Comparison of ENCODE assay signal across 8 cellular contexts in the genomic region with DNA sequence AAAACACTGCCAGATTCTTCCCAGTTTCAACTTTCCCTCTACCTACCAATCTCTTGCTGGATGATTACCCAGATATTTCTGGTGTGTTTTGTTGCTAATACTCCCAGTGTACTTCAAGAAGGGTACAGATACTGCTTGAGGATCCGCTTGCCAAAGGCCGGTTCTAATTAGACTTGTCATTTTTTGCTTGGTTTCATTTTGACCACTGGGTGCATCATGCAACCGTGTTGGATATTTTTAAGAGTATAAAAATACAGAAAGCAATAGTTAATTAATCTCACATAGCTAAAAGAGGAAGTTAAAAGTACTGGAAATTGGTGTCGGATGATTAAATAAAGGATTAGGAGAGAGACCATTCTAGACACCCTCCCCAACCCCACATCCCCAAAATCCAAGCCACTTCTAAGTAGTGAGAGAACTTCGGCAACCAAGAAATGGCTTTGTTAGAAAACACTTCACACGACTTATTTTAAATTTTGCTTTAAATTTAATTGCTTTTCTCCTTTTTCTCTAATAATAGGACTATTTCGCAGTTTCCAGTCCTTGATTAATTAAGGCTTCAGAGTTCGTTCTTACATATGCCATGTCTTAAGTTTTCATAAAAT. TPM values are rescaled to one million over a fixed set of nuclear protein-coding genes. Genes with fewer than 3 reads are reported as not detected.
DNase-seq lines count a peak whose midpoint lies in the region; TF ChIP-seq lines count a peak whose summit lies in the region.

No MANE protein-coding gene starts in this region.

- H3K4me3 ChIP-seq in GM08714 (ENCODE audit: low read length): peak overlapping the region; percentile 93

- peak; percentile 45 for DNase-seq in ACHN
- peak; percentile 52 for DNase-seq in RPMI7951 (ENCODE audit: low read depth)
- DNase-seq in erythroblast (lab: John Stamatoyannopoulos, UW): peak; percentile 55 to 59
- peak; percentile 58 for DNase-seq in pons (ENCODE audit: low spot score)
- no peak for DNase-seq in GF-D8 (lab: John Stamatoyannopoulos, UW)
- DNase-seq in T1000 (lab: John Stamatoyannopoulos, UW): no peak
- no peak for DNase-seq in GOT3 (lab: John Stamatoyannopoulos, UW)

- TF ChIP-seq POLR2A in erythroblast (IDR thresholded peaks at IDR 0.05; ENCODE audit: low read length): no peak

- in situ Hi-C loops in ACHN (cut with HindIII; ENCODE audit: low pct_ligation_motif_present, low pct_unique_long_range_greater_than_20kb, low sequenced_read_pairs): no loop called here

RNA-seq across cellular contexts. Expression of gene CDKN2C, which starts 2.5 kb away (rescaled TPM):
- 108 and 133 TPM in 2 replicates for total RNA-seq in RPMI7951 (2014; rRNA removed; shearing (Covaris generic))

RNA-seq across cellular contexts. Expression of gene FAF1, which starts 7.5 kb away (rescaled TPM):
- total RNA-seq in RPMI7951 (2014; rRNA removed; shearing (Covaris generic)): 88.3 and 102 TPM in 2 replicates

Comparison
In these comparisons a context has a peak if more than half of its experiments do, and no peak if none do; other contexts are left out.
1. DNase-seq: peak in ACHN (single experiment), RPMI7951 (single experiment), erythroblast (2 of 2) and pons (single experiment); none in GF-D8 (single experiment), T1000 (single experiment) and GOT3 (single experiment).